ENCODE assay signal across 34 cellular contexts in the genomic region with DNA sequence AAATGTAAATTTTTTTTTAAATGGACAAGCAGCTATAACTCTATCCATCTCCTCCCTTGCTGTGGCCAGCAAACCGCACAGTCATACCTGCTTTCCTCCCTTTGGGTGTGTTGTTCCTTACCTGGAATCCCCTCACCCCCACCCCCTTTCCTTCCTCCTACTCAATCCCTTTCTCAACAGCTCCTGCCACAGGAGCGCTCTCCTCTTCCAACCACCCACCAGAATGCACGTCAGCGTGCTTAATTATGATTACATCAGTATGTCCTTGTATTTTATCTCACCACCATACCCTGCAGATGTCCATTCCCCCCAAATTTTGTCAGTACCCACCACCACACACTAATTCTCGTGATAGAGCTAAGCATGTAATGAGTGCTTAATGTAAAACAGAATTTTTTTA.
"Had no signal": no experiment of that assay in that cellular context is flagged by ENCODE, and none has a peak within 500 bp of the region (broad histone marks: within the 10 kb centered on the region; RNA-seq: fewer than 3 reads in every experiment).

No MANE protein-coding gene starts in this region.

- H3K27me3 ChIP-seq: cardiac muscle cell, SJSA1 had no signal

- H3K36me3 ChIP-seq: cardiac muscle cell, SJSA1, WERI-Rb-1 had no signal

- H3K4me3 ChIP-seq: cardiac muscle cell, SJSA1 had no signal

- H3K27ac ChIP-seq: cardiac muscle cell, SJSA1, WERI-Rb-1 had no signal

- DNase-seq: activated CD4-positive, alpha-beta memory T cell treated with anti-CD3 and anti-CD28 coated beads, Interleukin-2, amount 10 ng/mL, durations not matched to agents 7 days and 5 days; activated CD4-positive, alpha-beta T cell treated with anti-CD3 and anti-CD28 coated beads for 1 hour; activated CD4-positive, alpha-beta T cell treated with anti-CD3 and anti-CD28 coated beads for 48 hours; activated CD4-positive, CD25-positive, alpha-beta regulatory T cell; activated CD8-positive, alpha-beta memory T cell treated with anti-CD3 and anti-CD28 coated beads for 24 hours; activated CD8-positive, alpha-beta memory T cell treated with anti-CD3 and anti-CD28 coated beads, Interleukin-2, amount 10 ng/mL, durations not matched to agents 7 days and 5 days; activated CD8-positive, alpha-beta memory T cell treated with anti-CD3 and anti-CD28 coated beads, Interleukin-2, amount 50 U/mL, for 48 hours; activated effector memory CD4-positive, alpha-beta T cell treated with anti-CD3 and anti-CD28 coated beads, Interleukin-2, amount 50 U/mL, for 16 hours; activated naive CD4-positive, alpha-beta T cell; activated naive CD4-positive, alpha-beta T cell treated with anti-CD3 and anti-CD28 coated beads, Interleukin-2, amount 50 U/mL, for 16 hours; activated naive CD8-positive, alpha-beta T cell treated with anti-CD3 and anti-CD28 coated beads for 36 hours; activated T-cell treated with anti-CD3 and anti-CD28 coated beads, Interleukin-2, amount 50 U/mL, for 1 hour; activated T-cell treated with anti-CD3 and anti-CD28 coated beads, Interleukin-2, amount 50 U/mL, for 72 hours; amniotic stem cell; aorta; Kasumi-1; KG1; MM.1S; MV-4-11; NCI-H1092 treated with DMSO at 0.1 percent for 48 hours; NCI-H1417; NCI-H146; NCI-H187; NCI-H2029 treated with DMSO at 0.1 percent for 48 hours; NCI-H2107; NCI-H2171; NCI-H510A treated with DMSO at 0.1 percent for 48 hours; SHP77; T-cell; T-helper 2 cell; T-helper 9 cell; WERI-Rb-1 had no signal

- H3K9me3 ChIP-seq: SJSA1 had no signal

- H3K4me1 ChIP-seq: SJSA1 had no signal
